Comparison of ENCODE assay signal across 16 cellular contexts in the genomic region with DNA sequence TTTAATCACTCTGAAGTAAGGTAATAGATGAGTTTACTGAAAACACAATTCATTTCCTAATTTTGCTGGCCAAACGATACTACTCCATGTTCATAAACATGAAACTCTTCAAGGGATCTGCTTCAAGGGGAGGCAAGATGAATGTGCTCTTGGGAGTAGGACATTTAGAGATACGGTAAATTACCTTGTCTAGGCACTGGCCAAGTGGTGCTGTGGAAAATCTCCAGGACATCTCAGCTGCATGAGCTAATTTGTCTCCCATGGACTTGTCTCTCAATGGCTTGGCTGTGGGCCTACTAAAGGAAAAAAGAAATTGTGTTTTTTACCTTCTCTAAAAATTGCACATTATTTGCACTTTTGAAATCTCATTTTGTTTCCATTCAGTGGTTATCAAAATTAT.
DNase-seq lines count a peak whose midpoint lies in the region; ATAC-seq, FAIRE-seq and TF ChIP-seq lines count a peak whose summit lies in the region.
"Had no signal": no experiment of that assay in that cellular context is flagged by ENCODE, and none has a peak within 500 bp of the region (broad histone marks: within the 10 kb centered on the region; RNA-seq: fewer than 3 reads in every experiment).

No MANE protein-coding gene starts in this region.

- 45 to 57% methylated on average over 2 of the region's 2 CpGs for WGBS in pancreas, 2 donors

- FAIRE-seq in pancreas (lab: Jason Lieb, UNC): peak; percentile 37
- FAIRE-seq: A549, GM12892 had no signal

- peak; percentile 65 for ATAC-seq in left ventricle myocardium superior
- peak in 3 of 4 donors; percentile 40 to 78 (median 60) for ATAC-seq in pancreas
- ATAC-seq: A549; CD8-positive, alpha-beta T cell had no signal

- no peak overlapping the region for H3K27ac ChIP-seq in left ventricle myocardium inferior (replicated peaks)
- H3K27ac ChIP-seq in pancreas: no peak overlapping the region
- H3K27ac ChIP-seq: A549 had no signal

- no peaks in the 10 kb centered on the region for H3K9me3 ChIP-seq in left ventricle myocardium inferior (replicated peaks)
- no peaks in the 10 kb centered on the region for H3K9me3 ChIP-seq in pancreas
- H3K9me3 ChIP-seq: A549, BE2C had no signal

- H3K4me3 ChIP-seq in left ventricle myocardium inferior (no peak overlapping the region), fibroblast of the aortic adventitia (ENCODE audit: low read depth, low read length) (no peak overlapping the region), pancreas (no peak overlapping the region)
- H3K4me3 ChIP-seq: A549 had no signal

- no peak for TF ChIP-seq CTCF in left ventricle myocardium inferior (IDR thresholded peaks at IDR 0.05; ENCODE audit: borderline replicate concordance)
- no peak for TF ChIP-seq CTCF in fibroblast of the aortic adventitia (IDR thresholded peaks at IDR 0.05; ENCODE audit: insufficient read depth, low read length)
- TF ChIP-seq CTCF in pancreas (IDR thresholded peaks at IDR 0.05): no peak

- intact Hi-C loops in left ventricle myocardium superior (cut with micrococcal nuclease) (no loop called here), left ventricle myocardium inferior (cut with micrococcal nuclease) (no loop called here), pancreas (cut with DNase I) (no loop called here)

- H3K4me1 ChIP-seq in left ventricle myocardium inferior (peaks cover 30% of the 10 kb centered on the region), pancreas (peaks cover 0 to 18% (median 0%) of the 10 kb centered on the region in 3 donors)
- H3K4me1 ChIP-seq: A549 had no signal

- DNase-seq in left ventricle myocardium superior: no peak
- no peak for DNase-seq in left ventricle myocardium inferior
- DNase-seq in fibroblast of the aortic adventitia (ENCODE audit: low read depth): peak; percentile 72
- DNase-seq in pancreas: peak in 1 of 6 donors; percentile 36
- DNase-seq in cortex of kidney (lab: John Stamatoyannopoulos, UW): no peak
- no peak for DNase-seq in C1 segment of cervical spinal cord (lab: John Stamatoyannopoulos, UW)
- DNase-seq in NCI-H2227 (lab: John Stamatoyannopoulos, UW; ENCODE audit: unreplicated experiment): no peak
- DNase-seq: BE2C; CD8-positive, alpha-beta T cell; COR-L47; DND-41; GDM1; GOT3; H9 had no signal

- H3K27me3 ChIP-seq in left ventricle myocardium inferior (ENCODE audit: low read depth) (no peaks in the 10 kb centered on the region), pancreas (no peaks in the 10 kb centered on the region)
- H3K27me3 ChIP-seq: BE2C had no signal

- H3K36me3 ChIP-seq in left ventricle myocardium inferior (no peaks in the 10 kb centered on the region), pancreas (no peaks in the 10 kb centered on the region)
